Comparison of ENCODE assay signal across 1 cellular context in the genomic region with DNA sequence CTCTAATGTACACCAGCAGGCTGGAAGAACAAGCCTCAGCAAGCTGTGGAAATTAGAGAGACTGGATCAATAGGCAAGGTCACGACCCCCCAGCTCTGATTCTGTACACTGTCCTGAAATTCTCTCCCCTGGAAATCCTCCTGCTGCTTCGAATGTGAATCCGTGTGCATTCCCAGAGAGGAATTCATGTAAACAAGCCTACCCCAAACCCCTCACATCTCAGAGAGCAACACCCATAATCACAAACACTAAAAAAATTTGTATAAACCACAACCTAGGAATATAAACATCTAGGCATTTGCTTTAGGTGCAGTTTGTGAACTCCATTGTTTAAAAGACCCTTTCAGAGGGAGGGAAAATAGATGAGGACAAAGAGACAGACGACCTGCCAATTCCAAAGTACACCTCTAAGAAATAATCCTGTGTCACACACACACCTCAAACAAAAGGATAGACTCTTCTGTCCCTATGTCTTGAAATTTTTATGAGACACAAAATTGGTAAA.
TF ChIP-seq lines count a peak whose summit lies in the region.

No MANE protein-coding gene starts in this region.

TF ChIP-seq in HepG2, 621 proteins besides CTCF, POLR2A, EP300 and RAD21 (continued from another document and continues in another):
- TF ChIP-seq FOXK2 (IDR thresholded peaks at IDR 0.05) (peak; percentile 78; the same call in 1 of the 2 replicates), MAFK (conservative IDR thresholded peaks at IDR 0.05 in 1 of 2, IDR thresholded peaks at IDR 0.05 in 1 of 2; ENCODE audit: low read length in 2 of 2) (no peak), FOXK1 (CRISPR knock-in tag; IDR thresholded peaks at IDR 0.05; ENCODE audit: borderline replicate concordance, low read depth) (peak; percentile 88), SAP130 (CRISPR knock-in tag; IDR thresholded peaks at IDR 0.05; ENCODE audit: low read depth) (peak; percentile 62), ZNF281 (CRISPR knock-in tag; IDR thresholded peaks at IDR 0.05; ENCODE audit: borderline replicate concordance) (no peak), CREB1 (IDR thresholded peaks at IDR 0.05) (no peak), CREB1 (CRISPR knock-in tag; IDR thresholded peaks at IDR 0.05) (peak; percentile 67), SKIL (CRISPR knock-in tag; IDR thresholded peaks at IDR 0.05; ENCODE audit: borderline replicate concordance) (peak; percentile 84), ZNF605 (CRISPR knock-in tag; IDR thresholded peaks at IDR 0.05) (peak; percentile 23; the same call in 1 of the 2 replicates), FOXJ3 (CRISPR knock-in tag; IDR thresholded peaks at IDR 0.05; ENCODE audit: borderline replicate concordance) (peak; percentile 88), ZNF326 (CRISPR knock-in tag; IDR thresholded peaks at IDR 0.05; ENCODE audit: borderline replicate concordance) (no peak), GFI1 (CRISPR knock-in tag; IDR thresholded peaks at IDR 0.05; ENCODE audit: borderline replicate concordance) (peak; percentile 93), SPEN (CRISPR knock-in tag; IDR thresholded peaks at IDR 0.05; ENCODE audit: low read depth) (0 out of 2 replicates have a peak, but pooled peaks have one; percentile 19), REST (IDR thresholded peaks at IDR 0.05; ENCODE audit: borderline replicate concordance in 1 of 2, low read depth in 1 of 2, low read length in 2 of 2) (peak in 1 of 2 experiments; percentile 72; a peak in 1 of 4 replicates), BCLAF1 (IDR thresholded peaks at IDR 0.05) (no peak), SP5 (CRISPR knock-in tag; IDR thresholded peaks at IDR 0.05; ENCODE audit: borderline replicate concordance, low read depth) (peak; percentile 58; the same call in 1 of the 2 replicates), ZNF280D (CRISPR knock-in tag; IDR thresholded peaks at IDR 0.05) (0 out of 2 replicates have a peak, but pooled peaks have one; percentile 68), NFYC (CRISPR knock-in tag; IDR thresholded peaks at IDR 0.05) (no peak), TBX2 (CRISPR knock-in tag; IDR thresholded peaks at IDR 0.05; ENCODE audit: borderline replicate concordance) (peak; percentile 73; the same call in 1 of the 2 replicates)
- TF ChIP-seq, protein P1, sequence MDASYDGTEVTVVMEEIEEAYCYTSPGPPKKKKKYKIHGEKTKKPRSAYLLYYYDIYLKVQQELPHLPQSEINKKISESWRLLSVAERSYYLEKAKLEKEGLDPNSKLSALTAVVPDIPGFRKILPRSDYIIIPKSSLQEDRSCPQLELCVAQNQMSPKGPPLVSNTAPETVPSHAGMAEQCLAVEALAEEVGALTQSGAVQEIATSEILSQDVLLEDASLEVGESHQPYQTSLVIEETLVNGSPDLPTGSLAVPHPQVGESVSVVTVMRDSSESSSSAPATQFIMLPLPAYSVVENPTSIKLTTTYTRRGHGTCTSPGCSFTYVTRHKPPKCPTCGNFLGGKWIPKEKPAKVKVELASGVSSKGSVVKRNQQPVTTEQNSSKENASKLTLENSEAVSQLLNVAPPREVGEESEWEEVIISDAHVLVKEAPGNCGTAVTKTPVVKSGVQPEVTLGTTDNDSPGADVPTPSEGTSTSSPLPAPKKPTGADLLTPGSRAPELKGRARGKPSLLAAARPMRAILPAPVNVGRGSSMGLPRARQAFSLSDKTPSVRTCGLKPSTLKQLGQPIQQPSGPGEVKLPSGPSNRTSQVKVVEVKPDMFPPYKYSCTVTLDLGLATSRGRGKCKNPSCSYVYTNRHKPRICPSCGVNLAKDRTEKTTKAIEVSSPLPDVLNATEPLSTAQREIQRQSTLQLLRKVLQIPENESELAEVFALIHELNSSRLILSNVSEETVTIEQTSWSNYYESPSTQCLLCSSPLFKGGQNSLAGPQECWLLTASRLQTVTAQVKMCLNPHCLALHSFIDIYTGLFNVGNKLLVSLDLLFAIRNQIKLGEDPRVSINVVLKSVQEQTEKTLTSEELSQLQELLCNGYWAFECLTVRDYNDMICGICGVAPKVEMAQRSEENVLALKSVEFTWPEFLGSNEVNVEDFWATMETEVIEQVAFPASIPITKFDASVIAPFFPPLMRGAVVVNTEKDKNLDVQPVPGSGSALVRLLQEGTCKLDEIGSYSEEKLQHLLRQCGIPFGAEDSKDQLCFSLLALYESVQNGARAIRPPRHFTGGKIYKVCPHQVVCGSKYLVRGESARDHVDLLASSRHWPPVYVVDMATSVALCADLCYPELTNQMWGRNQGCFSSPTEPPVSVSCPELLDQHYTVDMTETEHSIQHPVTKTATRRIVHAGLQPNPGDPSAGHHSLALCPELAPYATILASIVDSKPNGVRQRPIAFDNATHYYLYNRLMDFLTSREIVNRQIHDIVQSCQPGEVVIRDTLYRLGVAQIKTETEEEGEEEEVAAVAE (CRISPR knock-in tag; IDR thresholded peaks at IDR 0.05; ENCODE audit: borderline replicate concordance): peak; percentile 36; the same call in 1 of the 2 replicates
- TF ChIP-seq, protein P2, sequence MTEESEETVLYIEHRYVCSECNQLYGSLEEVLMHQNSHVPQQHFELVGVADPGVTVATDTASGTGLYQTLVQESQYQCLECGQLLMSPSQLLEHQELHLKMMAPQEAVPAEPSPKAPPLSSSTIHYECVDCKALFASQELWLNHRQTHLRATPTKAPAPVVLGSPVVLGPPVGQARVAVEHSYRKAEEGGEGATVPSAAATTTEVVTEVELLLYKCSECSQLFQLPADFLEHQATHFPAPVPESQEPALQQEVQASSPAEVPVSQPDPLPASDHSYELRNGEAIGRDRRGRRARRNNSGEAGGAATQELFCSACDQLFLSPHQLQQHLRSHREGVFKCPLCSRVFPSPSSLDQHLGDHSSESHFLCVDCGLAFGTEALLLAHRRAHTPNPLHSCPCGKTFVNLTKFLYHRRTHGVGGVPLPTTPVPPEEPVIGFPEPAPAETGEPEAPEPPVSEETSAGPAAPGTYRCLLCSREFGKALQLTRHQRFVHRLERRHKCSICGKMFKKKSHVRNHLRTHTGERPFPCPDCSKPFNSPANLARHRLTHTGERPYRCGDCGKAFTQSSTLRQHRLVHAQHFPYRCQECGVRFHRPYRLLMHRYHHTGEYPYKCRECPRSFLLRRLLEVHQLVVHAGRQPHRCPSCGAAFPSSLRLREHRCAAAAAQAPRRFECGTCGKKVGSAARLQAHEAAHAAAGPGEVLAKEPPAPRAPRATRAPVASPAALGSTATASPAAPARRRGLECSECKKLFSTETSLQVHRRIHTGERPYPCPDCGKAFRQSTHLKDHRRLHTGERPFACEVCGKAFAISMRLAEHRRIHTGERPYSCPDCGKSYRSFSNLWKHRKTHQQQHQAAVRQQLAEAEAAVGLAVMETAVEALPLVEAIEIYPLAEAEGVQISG (CRISPR knock-in tag; IDR thresholded peaks at IDR 0.05): 0 out of 2 replicates have a peak, but pooled peaks have one; percentile 35
- TF ChIP-seq, protein P3, sequence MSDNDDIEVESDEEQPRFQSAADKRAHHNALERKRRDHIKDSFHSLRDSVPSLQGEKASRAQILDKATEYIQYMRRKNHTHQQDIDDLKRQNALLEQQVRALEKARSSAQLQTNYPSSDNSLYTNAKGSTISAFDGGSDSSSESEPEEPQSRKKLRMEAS (IDR thresholded peaks at IDR 0.05): peak; percentile 44; the same call in 1 of the 2 replicates
- TF ChIP-seq, protein P4, sequence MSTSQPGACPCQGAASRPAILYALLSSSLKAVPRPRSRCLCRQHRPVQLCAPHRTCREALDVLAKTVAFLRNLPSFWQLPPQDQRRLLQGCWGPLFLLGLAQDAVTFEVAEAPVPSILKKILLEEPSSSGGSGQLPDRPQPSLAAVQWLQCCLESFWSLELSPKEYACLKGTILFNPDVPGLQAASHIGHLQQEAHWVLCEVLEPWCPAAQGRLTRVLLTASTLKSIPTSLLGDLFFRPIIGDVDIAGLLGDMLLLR (CRISPR knock-in tag; IDR thresholded peaks at IDR 0.05): no peak
